8 cellular contexts compared by ENCODE assay signal in genomic region chr2:186485871-186486650, GRCh38. TPM values are rescaled to one million over a fixed set of nuclear protein-coding genes. Genes with fewer than 3 reads are reported as not detected.
DNase-seq lines count a peak whose midpoint lies in the region; ATAC-seq and TF ChIP-seq lines count a peak whose summit lies in the region.

ZC3H15 (plus strand) TSS chr2:186486260; CDS start chr2:186486383, 123 bp downstream.

- intact Hi-C loops in activated T-helper 2 cell treated with anti-CD3 and anti-CD28 coated beads, Interferon-gamma antibody, Interleukin-2, Interleukin-4, amounts not matched to agents 10 μg/mL and 5 μg/mL and 100 μg/mL, durations not matched to agents 14 hours and 24 hours and 36 hours (cut with micrococcal nuclease), result loop anchor here (1.0 kb wide), 2 partner anchors 103 to 155 kb away; no protein-coding TSS in a partner anchor

- peaks cover 56% of the 10 kb centered on the region for H3K79me2 ChIP-seq in GM23338 (replicated peaks; ENCODE audit: insufficient read depth)
- peaks cover 55% of the 10 kb centered on the region for H3K79me2 ChIP-seq in fibroblast of lung (ENCODE audit: control insufficient read depth, insufficient read depth, low read length)

- H3K36me3 ChIP-seq in GM23338 (ENCODE audit: insufficient read depth) (no peaks in the 10 kb centered on the region), RWPE2 (ENCODE audit: low read depth) (peaks cover 22% of the 10 kb centered on the region), fibroblast of lung (ENCODE audit: control insufficient read depth, insufficient read depth, low read length) (no peaks in the 10 kb centered on the region)

- POLR2A ChIA-PET in naive thymus-derived CD8-positive, alpha-beta T cell (lab: Charles Lee), result interaction anchor here (0.8 to 3.0 kb wide), 4 partner anchors 9 to 104 kb away, joined by 3 to 19 read pairs (median 5); partner anchors contain the start of gene ITGAV

- H3K9ac ChIP-seq in fibroblast of lung (ENCODE audit: insufficient read depth, low read length), result peak within 1 kb of the TSS; percentile 79

- H3K27me3 ChIP-seq in GM23338 (ENCODE audit: insufficient read depth) (no peaks in the 10 kb centered on the region), RWPE2 (ENCODE audit: insufficient read depth, poor library complexity, severe bottlenecking) (no peaks in the 10 kb centered on the region), fibroblast of lung (ENCODE audit: control insufficient read depth, insufficient read depth, low read length) (no peaks in the 10 kb centered on the region)

- peak within 1 kb of the TSS; percentile 97 for H3K27ac ChIP-seq in GM23338 (ENCODE audit: low read depth)
- H3K27ac ChIP-seq in RWPE2 (ENCODE audit: poor library complexity, severe bottlenecking), result peak within 1 kb of the TSS; percentile 77
- peak within 1 kb of the TSS; percentile 94 for H3K27ac ChIP-seq in fibroblast of lung (ENCODE audit: insufficient read depth, low read length)

- H2AFZ ChIP-seq in GM23338 (peak within 1 kb of the TSS; percentile 76), fibroblast of lung (ENCODE audit: low read length) (peak within 1 kb of the TSS; percentile 89)

- H3K4me3 ChIP-seq in GM23338 (peak within 1 kb of the TSS; percentile 95), RWPE2 (ENCODE audit: severe bottlenecking) (peak within 1 kb of the TSS; percentile 93), fibroblast of lung (replicated peaks in 1 of 4; ENCODE audit: control extremely low read depth in 1 of 4, insufficient read depth in 1 of 4, low read depth in 3 of 4, low read length in 4 of 4) (peak within 1 kb of the TSS; percentile 87 to 96 (median 95))

- H3K4me1 Mint-ChIP-seq in GM23338, result peaks cover 36% of the 10 kb centered on the region
- peaks cover 51% of the 10 kb centered on the region for H3K4me1 Mint-ChIP-seq in activated T-helper 2 cell treated with anti-CD3 and anti-CD28 coated beads, Interferon-gamma antibody, Interleukin-2, Interleukin-4, amounts not matched to agents 10 μg/mL and 5 μg/mL and 100 μg/mL, durations not matched to agents 14 hours and 24 hours and 36 hours (ENCODE audit: low read depth)
- H3K4me1 Mint-ChIP-seq in naive thymus-derived CD8-positive, alpha-beta T cell, result peaks cover 36 to 72% (median 66%) of the 10 kb centered on the region in 4 donors

- H3K4me1 ChIP-seq in GM23338 (ENCODE audit: insufficient read depth) (peaks cover 23% of the 10 kb centered on the region), RWPE2 (ENCODE audit: insufficient read depth, poor library complexity, severe bottlenecking) (peaks cover 30% of the 10 kb centered on the region), fibroblast of lung (ENCODE audit: control insufficient read depth, extremely low read depth, insufficient read depth, low read length) (no peaks in the 10 kb centered on the region)

- H3K9me3 ChIP-seq in RWPE2 (ENCODE audit: severe bottlenecking) (no peaks in the 10 kb centered on the region), fibroblast of lung (ENCODE audit: control insufficient read depth, insufficient read depth, low read depth, low read length) (no peaks in the 10 kb centered on the region)

- peak within 1 kb of the TSS; percentile 99 for H3K27ac Mint-ChIP-seq in GM23338
- H3K27ac Mint-ChIP-seq in activated T-helper 2 cell treated with anti-CD3 and anti-CD28 coated beads, Interferon-gamma antibody, Interleukin-2, Interleukin-4, amounts not matched to agents 10 μg/mL and 5 μg/mL and 100 μg/mL, durations not matched to agents 14 hours and 24 hours and 36 hours, result peak within 1 kb of the TSS; percentile 99
- peak within 1 kb of the TSS; percentile 97 to 100 (median 99) for H3K27ac Mint-ChIP-seq in naive thymus-derived CD8-positive, alpha-beta T cell

- peaks cover 12% of the 10 kb centered on the region for H3K27me3 Mint-ChIP-seq in GM23338 (ENCODE audit: insufficient read depth, low read depth, poor library complexity)
- no peaks in the 10 kb centered on the region for H3K27me3 Mint-ChIP-seq in activated T-helper 2 cell treated with anti-CD3 and anti-CD28 coated beads, Interferon-gamma antibody, Interleukin-2, Interleukin-4, amounts not matched to agents 10 μg/mL and 5 μg/mL and 100 μg/mL, durations not matched to agents 14 hours and 24 hours and 36 hours (ENCODE audit: low read depth)
- H3K27me3 Mint-ChIP-seq in naive thymus-derived CD8-positive, alpha-beta T cell, result no peaks in the 10 kb centered on the region

- H3K9me2 ChIP-seq in GM23338 (ENCODE audit: insufficient read depth), result no peaks in the 10 kb centered on the region

- no peaks in the 10 kb centered on the region for H3F3A ChIP-seq in GM23338 (replicated peaks; ENCODE audit: low read depth)

- H3K36me3 Mint-ChIP-seq in GM23338 (ENCODE audit: low read depth), result no peaks in the 10 kb centered on the region
- peaks cover 28% of the 10 kb centered on the region for H3K36me3 Mint-ChIP-seq in activated T-helper 2 cell treated with anti-CD3 and anti-CD28 coated beads, Interferon-gamma antibody, Interleukin-2, Interleukin-4, amounts not matched to agents 10 μg/mL and 5 μg/mL and 100 μg/mL, durations not matched to agents 14 hours and 24 hours and 36 hours (ENCODE audit: low read depth)
- peaks cover 0 to 10% (median 0%) of the 10 kb centered on the region in 3 donors for H3K36me3 Mint-ChIP-seq in naive thymus-derived CD8-positive, alpha-beta T cell

- peak within 1 kb of the TSS; percentile 94 for H3K4me2 ChIP-seq in GM23338
- H3K4me2 ChIP-seq in fibroblast of lung (ENCODE audit: extremely low read depth, insufficient read depth, low read length), result peak within 1 kb of the TSS; percentile 88

- H3K9me3 Mint-ChIP-seq in GM23338, result no peaks in the 10 kb centered on the region
- no peaks in the 10 kb centered on the region for H3K9me3 Mint-ChIP-seq in activated T-helper 2 cell treated with anti-CD3 and anti-CD28 coated beads, Interferon-gamma antibody, Interleukin-2, Interleukin-4, amounts not matched to agents 10 μg/mL and 5 μg/mL and 100 μg/mL, durations not matched to agents 14 hours and 24 hours and 36 hours
- no peaks in the 10 kb centered on the region for H3K9me3 Mint-ChIP-seq in naive thymus-derived CD8-positive, alpha-beta T cell

- DNase-seq in Daoy (ENCODE audit: low read depth) (peak; percentile 99), GM23338 (ENCODE audit: low spot score) (peak; percentile 96), LHCN-M2 (ENCODE audit: low read depth) (peak; percentile 98), RWPE2 (ENCODE audit: low spot score) (peak; percentile 94), fibroblast of lung (ENCODE audit: low read depth in 2 of 2) (peak; percentile 98)
- DNase-seq in activated T-helper 2 cell treated with anti-CD3 and anti-CD28 coated beads, Interferon-gamma antibody, Interleukin-2, Interleukin-4, amounts not matched to agents 10 μg/mL and 5 μg/mL and 100 μg/mL, durations not matched to agents 14 hours and 24 hours and 36 hours (ENCODE audit: low spot score), result peak; percentile 95
- peak; percentile 93 to 98 (median 96) for DNase-seq in naive thymus-derived CD8-positive, alpha-beta T cell
- peak; percentile 91 to 95 (median 94) for DNase-seq in stimulated activated naive CD4-positive, alpha-beta T cell (lab: John Stamatoyannopoulos, UW)

- H4K20me1 ChIP-seq in GM23338 (replicated peaks; ENCODE audit: insufficient read depth) (peaks cover 35% of the 10 kb centered on the region), fibroblast of lung (ENCODE audit: control insufficient read depth, extremely low read depth, insufficient read depth, low read length) (no peaks in the 10 kb centered on the region)

- peak within 1 kb of the TSS; percentile 98 for H3K4me3 Mint-ChIP-seq in GM23338
- peak within 1 kb of the TSS; percentile 99 for H3K4me3 Mint-ChIP-seq in activated T-helper 2 cell treated with anti-CD3 and anti-CD28 coated beads, Interferon-gamma antibody, Interleukin-2, Interleukin-4, amounts not matched to agents 10 μg/mL and 5 μg/mL and 100 μg/mL, durations not matched to agents 14 hours and 24 hours and 36 hours (ENCODE audit: low read depth)
- peak within 1 kb of the TSS; percentile 94 to 100 (median 98) for H3K4me3 Mint-ChIP-seq in naive thymus-derived CD8-positive, alpha-beta T cell

- no peak for TF ChIP-seq CTCF in GM23338 (conservative IDR thresholded peaks at IDR 0.05; ENCODE audit: low read depth in 2 of 2)
- TF ChIP-seq CTCF in RWPE2 (IDR thresholded peaks at IDR 0.05; ENCODE audit: poor library complexity, severe bottlenecking), result no peak
- no peak for TF ChIP-seq CTCF in fibroblast of lung (conservative IDR thresholded peaks at IDR 0.05 in 1 of 2, IDR thresholded peaks at IDR 0.05 in 1 of 2; ENCODE audit: low read depth in 1 of 2, low read length in 2 of 2)

- ATAC-seq in GM23338 (peak; percentile 92), RWPE2 (ENCODE audit: low read depth) (peak; percentile 83)
- ATAC-seq in naive thymus-derived CD8-positive, alpha-beta T cell, result peak; percentile 91

TF ChIP-seq in GM23338, 12 proteins besides CTCF, POLR2A, EP300 and RAD21 (continues in another document):
- peak; percentile 81 for TF ChIP-seq CREB1 (CRISPR knock-in tag; IDR thresholded peaks at IDR 0.05; ENCODE audit: low read depth)
- TF ChIP-seq ZNF331 (CRISPR knock-in tag; IDR thresholded peaks at IDR 0.05; ENCODE audit: low read depth), result no peak
- no peak for TF ChIP-seq ZNF114 (CRISPR knock-in tag; IDR thresholded peaks at IDR 0.05)
- TF ChIP-seq JUNB (IDR thresholded peaks at IDR 0.05; ENCODE audit: unreplicated experiment), result no peak
- no peak for TF ChIP-seq EZH2 (IDR thresholded peaks at IDR 0.05; ENCODE audit: low read depth, unreplicated experiment)

RNA-seq across cellular contexts. Expression of gene ZC3H15, which starts in this region (rescaled TPM):
- 104 and 139 TPM in 2 replicates for total RNA-seq in Daoy (2014; rRNA removed; shearing (Covaris generic))
- total RNA-seq in GM23338 (2014; rRNA removed; shearing (Covaris generic)), result 75.0 and 75.6 TPM in 2 replicates
- polyA plus RNA-seq in GM23338 (2016; fragmentation: Nextera tagmentation; extraction: Ambion mirVana) (242 and 281 TPM in 2 replicates), fibroblast of lung (83.8 and 94.1 TPM in 2 replicates)
- total RNA-seq in LHCN-M2 (2014; rRNA removed) (67.6 and 79.1 TPM in 2 replicates), fibroblast of lung (79.9 and 92.7 TPM in 2 replicates)
- polyA plus RNA-seq in LHCN-M2 (2012), result 31.2 TPM
- total RNA-seq in activated T-helper 2 cell treated with anti-CD3 and anti-CD28 coated beads, Interferon-gamma antibody, Interleukin-2, Interleukin-4, amounts not matched to agents 10 μg/mL and 5 μg/mL and 100 μg/mL, durations not matched to agents 14 hours and 24 hours and 36 hours, result 93.6 and 94.5 TPM in 2 replicates
- polyA plus RNA-seq in fibroblast of lung (2012), result 59.9 and 67.3 TPM in 2 replicates
- polyA minus RNA-seq in fibroblast of lung (ENCODE audit: low replicate concordance), result 2.2 and 4.8 TPM in 2 replicates
- total RNA-seq in naive thymus-derived CD8-positive, alpha-beta T cell, result 10 to 100 TPM; 69.9 to 73.2 TPM
- polyA plus RNA-seq in naive thymus-derived CD8-positive, alpha-beta T cell, result 10 to 100 TPM; 57.3 to 77.8 (median 61.6) TPM

Comparison
In these comparisons a context has a peak if more than half of its experiments do, and no peak if none do; other contexts are left out.
1. Peak in every context shown above with its lines: DNase-seq, ATAC-seq, H3K4me3 ChIP-seq and H3K27ac ChIP-seq.